In the genomic region with DNA sequence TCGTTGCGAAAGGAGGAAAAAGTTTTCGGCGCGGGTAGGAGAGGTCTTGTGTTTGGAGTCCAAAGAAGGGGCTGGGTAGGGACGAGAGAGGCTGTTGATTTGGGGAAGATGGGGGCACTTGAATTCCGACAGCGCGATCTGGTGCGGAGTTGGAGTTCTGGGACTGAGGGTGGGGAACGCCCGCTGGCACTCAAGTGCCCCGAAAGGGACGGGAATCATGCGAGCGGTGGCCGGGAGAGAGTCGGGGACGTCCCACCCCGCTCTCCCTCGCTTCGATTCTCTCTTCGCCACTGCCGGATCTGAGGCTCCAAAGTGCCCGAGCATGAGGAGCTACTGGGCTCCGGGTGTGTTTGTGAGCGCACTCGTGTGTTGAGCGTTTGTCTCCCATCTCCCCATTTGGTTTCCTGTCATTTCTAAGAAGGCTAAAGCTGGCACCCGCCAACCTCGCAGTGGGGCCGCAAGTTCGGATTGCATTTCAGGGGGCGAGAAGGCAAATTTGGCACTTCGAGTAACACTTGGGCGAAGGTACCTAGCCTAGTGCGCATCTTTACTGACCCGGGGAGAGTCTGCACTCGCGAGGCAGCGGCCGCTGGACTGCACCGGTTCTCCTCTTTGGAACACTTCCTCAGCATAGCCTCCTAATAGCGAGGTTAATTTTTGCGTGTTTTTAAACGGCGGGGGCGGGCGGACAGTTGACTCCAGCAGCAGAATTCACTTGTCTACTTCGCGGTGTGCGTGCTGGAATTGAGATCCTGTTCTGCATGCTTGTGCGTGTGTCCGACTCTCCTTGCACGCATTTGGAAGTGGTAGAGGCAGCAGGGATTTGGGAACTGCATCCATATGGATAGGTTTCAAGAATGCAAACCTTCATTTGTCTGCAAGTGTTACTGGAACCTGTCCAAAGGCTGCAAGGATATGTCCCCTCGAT, we compare ENCODE assay signal across 1 cellular context.
TF ChIP-seq lines count a peak whose summit lies in the region.

No MANE protein-coding gene starts in this region.

TF ChIP-seq in H1, 55 proteins besides CTCF, POLR2A, EP300 and RAD21 (continued from another document):
- TF ChIP-seq HDAC6 (IDR thresholded peaks at IDR 0.05; ENCODE audit: low read depth, low read length) (no peak), RNF2 (IDR thresholded peaks at IDR 0.05; ENCODE audit: borderline replicate concordance, low read depth, low read length, missing control alignments, poor library complexity, severe bottlenecking) (no peak), BCL11A (IDR thresholded peaks at IDR 0.05; ENCODE audit: low read depth in 2 of 2, low read length in 2 of 2) (no peak), GABPA (IDR thresholded peaks at IDR 0.05; ENCODE audit: borderline replicate concordance, insufficient read depth, low read length) (0 out of 2 replicates have a peak, but pooled peaks have one; percentile 23), ZNF274 (IDR thresholded peaks at IDR 0.05; ENCODE audit: borderline replicate concordance, extremely low read depth, low read length) (no peak), SIRT6 (IDR thresholded peaks at IDR 0.05; ENCODE audit: low read length) (no peak), EGR1 (IDR thresholded peaks at IDR 0.05; ENCODE audit: borderline replicate concordance, low read depth, low read length) (no peak), EZH2 (IDR thresholded peaks at IDR 0.05; ENCODE audit: low read depth, low read length, severe bottlenecking) (peak; percentile 60), SIN3A (conservative IDR thresholded peaks at IDR 0.05 in 1 of 2, IDR thresholded peaks at IDR 0.05 in 1 of 2; ENCODE audit: low read depth in 1 of 2, low read length in 2 of 2) (0 out of 4 replicates have a peak, but pooled peaks of 1 of the 2 experiments have one; percentile 14), SUZ12 (IDR thresholded peaks at IDR 0.05; ENCODE audit: low read length) (peak; percentile 81), RXRA (IDR thresholded peaks at IDR 0.05; ENCODE audit: insufficient read depth, low read depth, low read length) (no peak), BRCA1 (IDR thresholded peaks at IDR 0.05; ENCODE audit: low read depth, low read length) (no peak), SAP30 (IDR thresholded peaks at IDR 0.05; ENCODE audit: insufficient read depth, insufficient replicate concordance, low read length) (no peak), YY1 (IDR thresholded peaks at IDR 0.05; ENCODE audit: low read depth, low read length) (no peak), POLR2AphosphoS5 (IDR thresholded peaks at IDR 0.05; ENCODE audit: low read depth, low read length) (no peak), TAF1 (IDR thresholded peaks at IDR 0.05; ENCODE audit: low read depth, low read length) (no peak), KDM4A (IDR thresholded peaks at IDR 0.05; ENCODE audit: low read depth, low read length, severe bottlenecking) (peak; percentile 92)
- TF ChIP-seq, protein P1, sequence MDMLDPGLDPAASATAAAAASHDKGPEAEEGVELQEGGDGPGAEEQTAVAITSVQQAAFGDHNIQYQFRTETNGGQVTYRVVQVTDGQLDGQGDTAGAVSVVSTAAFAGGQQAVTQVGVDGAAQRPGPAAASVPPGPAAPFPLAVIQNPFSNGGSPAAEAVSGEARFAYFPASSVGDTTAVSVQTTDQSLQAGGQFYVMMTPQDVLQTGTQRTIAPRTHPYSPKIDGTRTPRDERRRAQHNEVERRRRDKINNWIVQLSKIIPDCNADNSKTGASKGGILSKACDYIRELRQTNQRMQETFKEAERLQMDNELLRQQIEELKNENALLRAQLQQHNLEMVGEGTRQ (IDR thresholded peaks at IDR 0.05; ENCODE audit: low read length): no peak
- TF ChIP-seq, protein P2, sequence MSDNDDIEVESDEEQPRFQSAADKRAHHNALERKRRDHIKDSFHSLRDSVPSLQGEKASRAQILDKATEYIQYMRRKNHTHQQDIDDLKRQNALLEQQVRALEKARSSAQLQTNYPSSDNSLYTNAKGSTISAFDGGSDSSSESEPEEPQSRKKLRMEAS (IDR thresholded peaks at IDR 0.05): peak; percentile 73
- TF ChIP-seq, protein P3, sequence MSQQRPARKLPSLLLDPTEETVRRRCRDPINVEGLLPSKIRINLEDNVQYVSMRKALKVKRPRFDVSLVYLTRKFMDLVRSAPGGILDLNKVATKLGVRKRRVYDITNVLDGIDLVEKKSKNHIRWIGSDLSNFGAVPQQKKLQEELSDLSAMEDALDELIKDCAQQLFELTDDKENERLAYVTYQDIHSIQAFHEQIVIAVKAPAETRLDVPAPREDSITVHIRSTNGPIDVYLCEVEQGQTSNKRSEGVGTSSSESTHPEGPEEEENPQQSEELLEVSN (IDR thresholded peaks at IDR 0.05): peak; percentile 80
TF ChIP-seq in H1: peak in this region for 8.
